ENCODE assay signal across 8 cellular contexts in genomic region chr5:77086611-77087483, GRCh38. TPM values are rescaled to one million over a fixed set of nuclear protein-coding genes. Genes with fewer than 3 reads are reported as not detected.
A peak's percentile ranks its signal among the peaks of the same experiment; 100 is the strongest.
DNase-seq lines count a peak whose midpoint lies in the region; TF ChIP-seq lines count a peak whose summit lies in the region.

TSS of gene ZBED3 (minus strand) at chr5:77087285. CDS start at chr5:77077878, 9,407 bp downstream.

- 0% methylated on average over 64 of the region's 64 CpGs for WGBS in adipose tissue, 3 donors
- WGBS in urinary bladder, result under 1% methylated on average over 64 of the region's 64 CpGs

- H3K9me3 ChIP-seq in SU-DHL-6 (ENCODE audit: insufficient read depth, low read length) (no peaks in the 10 kb centered on the region), cardiac muscle cell (ENCODE audit: low read depth) (no peaks in the 10 kb centered on the region), parathyroid adenoma (ENCODE audit: control insufficient read depth, low read length) (no peaks in the 10 kb centered on the region)

- H3K4me1 ChIP-seq in cardiac muscle cell (ENCODE audit: low read depth) (peaks cover 15% of the 10 kb centered on the region), parathyroid adenoma (peaks cover 4% of the 10 kb centered on the region), urinary bladder (ENCODE audit: insufficient read depth) (no peaks in the 10 kb centered on the region)

- H4K20me1 ChIP-seq in SU-DHL-6 (ENCODE audit: low read depth, low read length), result no peaks in the 10 kb centered on the region

- H3K27ac ChIP-seq in SU-DHL-6 (ENCODE audit: low read depth, low read length) (peak within 1 kb of the TSS; percentile 76), adipose tissue (ENCODE audit: low read depth, low read length) (no peak within 1 kb of the TSS), cardiac muscle cell (peak within 1 kb of the TSS; percentile 96), parathyroid adenoma (peak within 1 kb of the TSS; percentile 91), urinary bladder (ENCODE audit: low read depth) (peak within 1 kb of the TSS; percentile 86)

- peak within 1 kb of the TSS; percentile 75 for H3K4me3 ChIP-seq in H7 (ENCODE audit: insufficient read depth, low read depth, low read length)
- peak within 1 kb of the TSS; percentile 70 for H3K4me3 ChIP-seq in SU-DHL-6 (ENCODE audit: insufficient read depth, low read length, poor library complexity, severe bottlenecking)
- H3K4me3 ChIP-seq in cardiac muscle cell, result peak within 1 kb of the TSS; percentile 57
- peak within 1 kb of the TSS; percentile 61 for H3K4me3 ChIP-seq in parathyroid adenoma (ENCODE audit: low read depth, low read length)
- H3K4me3 ChIP-seq in urinary bladder (ENCODE audit: low read depth, low read length), result peak within 1 kb of the TSS; percentile 63

- no peaks in the 10 kb centered on the region for H3F3A ChIP-seq in SU-DHL-6 (ENCODE audit: insufficient read depth)

- H3K9me2 ChIP-seq in SU-DHL-6 (replicated peaks; ENCODE audit: insufficient read depth, low read length), result no peaks in the 10 kb centered on the region

- H3K4me2 ChIP-seq in SU-DHL-6 (ENCODE audit: low read depth, low read length, poor library complexity, severe bottlenecking) (peak within 1 kb of the TSS; percentile 99), parathyroid adenoma (ENCODE audit: low read length) (peak within 1 kb of the TSS; percentile 84)

- TF ChIP-seq CTCF in SU-DHL-6 (IDR thresholded peaks at IDR 0.05; ENCODE audit: insufficient read depth, low read length, poor library complexity, severe bottlenecking) (peak; percentile 22), cardiac muscle cell (IDR thresholded peaks at IDR 0.05; ENCODE audit: low read depth, low read length) (peak; percentile 29), parathyroid adenoma (IDR thresholded peaks at IDR 0.05) (no peak)

- H3K79me2 ChIP-seq in SU-DHL-6 (ENCODE audit: insufficient read depth, low read length) (peaks cover 9% of the 10 kb centered on the region; the same call in 1 of the 2 replicates), parathyroid adenoma (peaks cover 23% of the 10 kb centered on the region)

- H2AFZ ChIP-seq in SU-DHL-6 (ENCODE audit: low read depth, low read length, severe bottlenecking), result peak within 1 kb of the TSS; percentile 77
- H2AFZ ChIP-seq in parathyroid adenoma, result peak within 1 kb of the TSS; percentile 92

- H3K27me3 ChIP-seq in H7 (ENCODE audit: control insufficient read depth, insufficient read depth, low read length), result no peaks in the 10 kb centered on the region
- H3K27me3 ChIP-seq in SU-DHL-6 (ENCODE audit: low read length), result no peaks in the 10 kb centered on the region
- no peaks in the 10 kb centered on the region for H3K27me3 ChIP-seq in cardiac muscle cell
- no peaks in the 10 kb centered on the region for H3K27me3 ChIP-seq in parathyroid adenoma (ENCODE audit: control insufficient read depth, insufficient read depth, low read length)

- H3K36me3 ChIP-seq in H7 (replicated peaks; ENCODE audit: control insufficient read depth, insufficient read depth, low read length) (no peaks in the 10 kb centered on the region), SU-DHL-6 (ENCODE audit: low read length) (peaks cover 7% of the 10 kb centered on the region; the same call in 1 of the 2 replicates), cardiac muscle cell (no peaks in the 10 kb centered on the region), parathyroid adenoma (ENCODE audit: control insufficient read depth, insufficient read depth, low read length) (no peaks in the 10 kb centered on the region), urinary bladder (ENCODE audit: insufficient read depth) (no peaks in the 10 kb centered on the region)

- DNase-seq in ELF-1 (ENCODE audit: low read depth, low spot score), result peak; percentile 84
- peak; percentile 81 for DNase-seq in H7
- peak; percentile 90 for DNase-seq in NAMALWA (ENCODE audit: low spot score)
- peak; percentile 74 to 90 for DNase-seq in cardiac muscle cell (ENCODE audit: low read depth in 1 of 2, low spot score in 1 of 2)

- H3K9ac ChIP-seq in SU-DHL-6 (ENCODE audit: low read length) (peak within 1 kb of the TSS; percentile 71), parathyroid adenoma (peak within 1 kb of the TSS; percentile 74)

RNA-seq across cellular contexts. Expression of gene ZBED3, which starts in this region (rescaled TPM):
- total RNA-seq in H7 (2014; rRNA removed; shearing (Covaris generic)), result 1.6 and 1.9 TPM in 2 replicates
- 10 to 100 TPM in 2 of 3 donors, 1 to 10 TPM in 1; 8.2 to 30.0 (median 13.2) TPM for polyA plus RNA-seq in adipose tissue
- total RNA-seq in cardiac muscle cell, result 2.3 and 4.3 TPM in 2 replicates
- 21.7 and 24.8 TPM in 2 replicates for polyA plus RNA-seq in cardiac muscle cell
- total RNA-seq in urinary bladder, result 4.7 TPM
- polyA plus RNA-seq in urinary bladder, result 4.8 TPM
